In the genomic region with DNA sequence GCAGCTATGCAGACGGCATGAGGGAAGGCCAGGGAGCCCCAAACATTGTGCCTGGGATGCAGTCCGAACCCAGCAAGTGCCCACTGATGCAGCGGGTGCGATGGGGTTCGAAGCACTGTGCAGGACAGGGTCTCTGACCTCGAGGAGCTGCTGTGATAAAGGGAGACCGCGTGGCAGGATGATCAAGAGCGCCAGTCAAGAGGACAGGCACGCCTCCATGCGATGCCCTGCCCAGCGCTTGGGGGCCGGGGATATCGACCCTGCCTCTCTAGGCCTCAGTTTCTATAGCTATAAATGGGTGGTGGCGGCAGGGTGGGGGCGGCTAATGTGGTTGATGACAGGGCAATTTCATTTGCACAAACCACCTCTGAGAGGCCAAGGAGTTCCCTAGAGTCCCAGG, we compare ENCODE assay signal across 17 cellular contexts.
DNase-seq lines count a peak whose midpoint lies in the region; ATAC-seq and TF ChIP-seq lines count a peak whose summit lies in the region.
"Had no signal": no experiment of that assay in that cellular context is flagged by ENCODE, and none has a peak within 500 bp of the region (broad histone marks: within the 10 kb centered on the region; RNA-seq: fewer than 3 reads in every experiment).

No MANE protein-coding gene starts in this region.

- H3K56ac ChIP-seq in IMR-90 (ENCODE audit: extremely low read depth, insufficient read depth, low read length), result no peak overlapping the region

- no peaks in the 10 kb centered on the region for H3K79me2 ChIP-seq in neural progenitor cell (ENCODE audit: low read depth)

- no peaks in the 10 kb centered on the region for H3K9me3 ChIP-seq in IMR-90 (ENCODE audit: control insufficient read depth, insufficient read depth, low read length)
- no peaks in the 10 kb centered on the region for H3K9me3 ChIP-seq in neural progenitor cell (ENCODE audit: low read depth)
- no peaks in the 10 kb centered on the region for H3K9me3 ChIP-seq in upper lobe of right lung
- no peaks in the 10 kb centered on the region for H3K9me3 ChIP-seq in prostate gland
- H3K9me3 ChIP-seq: HAP-1 had no signal

- H3F3A ChIP-seq in neural progenitor cell (ENCODE audit: low read depth), result no peaks in the 10 kb centered on the region

- peaks cover 12% of the 10 kb centered on the region for H3K36me3 Mint-ChIP-seq in neural progenitor cell
- H3K36me3 Mint-ChIP-seq: CD4-positive, alpha-beta memory T cell had no signal

- peaks cover 20% of the 10 kb centered on the region for H3K27me3 ChIP-seq in IMR-90 (ENCODE audit: control insufficient read depth, insufficient read depth, low read length)
- H3K27me3 ChIP-seq in neural progenitor cell, result no peaks in the 10 kb centered on the region
- H3K27me3 ChIP-seq in upper lobe of right lung, result peaks cover 8% of the 10 kb centered on the region
- H3K27me3 ChIP-seq in prostate gland (replicated peaks; ENCODE audit: insufficient read depth), result peaks cover 7% of the 10 kb centered on the region

- H3K4ac ChIP-seq in IMR-90 (ENCODE audit: low read depth, low read length), result no peak overlapping the region

- BruUV-seq in IMR-90 (replicated peaks; lab: Mats Ljungman, UMichigan), result no TSS peak

- H3K4me2 ChIP-seq in IMR-90 (ENCODE audit: low read depth, low read length), result no peak overlapping the region
- no peak overlapping the region for H3K4me2 ChIP-seq in neural progenitor cell

- no peak for ATAC-seq in IMR-90 (ENCODE audit: low read depth)
- no peak for ATAC-seq in upper lobe of right lung
- ATAC-seq in GM18909 (IDR thresholded peaks at IDR 0.05; ENCODE audit: poor library complexity, unreplicated experiment), result no peak

- H2BK20ac ChIP-seq in IMR-90 (ENCODE audit: low read depth, low read length), result no peak overlapping the region

- H2BK15ac ChIP-seq in IMR-90 (ENCODE audit: low read depth, low read length), result no peak overlapping the region

- H3K9ac ChIP-seq in IMR-90 (ENCODE audit: low read depth, low read length) (no peak overlapping the region), neural progenitor cell (no peak overlapping the region)
- H3K9ac ChIP-seq: GM23248 had no signal

- H4K91ac ChIP-seq in IMR-90 (ENCODE audit: insufficient read depth, low read depth, low read length), result no peak overlapping the region

- H3K18ac ChIP-seq in IMR-90 (ENCODE audit: low read depth, low read length), result no peak overlapping the region

- H4K20me1 ChIP-seq in IMR-90 (ENCODE audit: insufficient read depth, low read length), result no peaks in the 10 kb centered on the region
- H4K20me1 ChIP-seq in neural progenitor cell (ENCODE audit: low read depth), result no peaks in the 10 kb centered on the region

- 36% methylated on average over 2 of the region's 16 CpGs; no CpG with 5 or more reads in 1 of the 2 experiments for WGBS in IMR-90 (ENCODE audit: extremely low coverage in 2 of 2, insufficient read length in 1 of 2), 2 experiments
- WGBS in prostate gland, result 86% methylated on average over 16 of the region's 16 CpGs

- peak overlapping the region; percentile 50 for H2AK9ac ChIP-seq in IMR-90 (replicated peaks; ENCODE audit: low read depth, low read length, poor library complexity)

- DNase-seq in IMR-90 (no peak), RPMI8226 (peak; percentile 39), neural progenitor cell (ENCODE audit: low spot score) (no peak), upper lobe of right lung (peak; percentile 45), amniotic stem cell (lab: John Stamatoyannopoulos, UW) (no peak), prostate gland (ENCODE audit: low spot score) (no peak)
- DNase-seq: C1 segment of cervical spinal cord; Calu3; CD4-positive, alpha-beta memory T cell; COR-L47; DMS53; DMS79 treated with DMSO at 0.1 percent for 48 hours; GF-D8; GM23248; HFFc6 had no signal

- H2AFZ ChIP-seq in IMR-90 (replicated peaks; ENCODE audit: low read length, poor library complexity) (no peak overlapping the region), neural progenitor cell (replicated peaks) (no peak overlapping the region)
- H2AFZ ChIP-seq: GM23248 had no signal

- no peak overlapping the region for H2BK5ac ChIP-seq in IMR-90 (ENCODE audit: low read depth, low read length, poor library complexity, severe bottlenecking)

- H2BK120ac ChIP-seq in IMR-90 (ENCODE audit: low read depth, low read length), result no peak overlapping the region

- in situ Hi-C loops in IMR-90 (cut with MboI; ENCODE audit: low sequenced_read_pairs), result no loop called here

- TF ChIP-seq POLR2A in IMR-90 (IDR thresholded peaks at IDR 0.05; ENCODE audit: low read depth, low read length), result no peak
- no peak for TF ChIP-seq POLR2A in prostate gland (IDR thresholded peaks at IDR 0.05)

- intact Hi-C loops in IMR-90 (cut with micrococcal nuclease) (no loop called here), upper lobe of right lung (cut with DNase I) (no loop called here), prostate gland (cut with DNase I) (no loop called here)

- no peak overlapping the region for H3K4me3 Mint-ChIP-seq in neural progenitor cell
- H3K4me3 Mint-ChIP-seq: CD4-positive, alpha-beta memory T cell; HFFc6 had no signal

- no peaks in the 10 kb centered on the region for H3K79me1 ChIP-seq in IMR-90 (ENCODE audit: low read depth in 1 of 2, low read length in 2 of 2)

- H2AK5ac ChIP-seq in IMR-90 (ENCODE audit: low read depth, low read length), result no peak overlapping the region

- peaks cover 16% of the 10 kb centered on the region for H3K27me3 Mint-ChIP-seq in neural progenitor cell (ENCODE audit: insufficient read depth, low read depth)

- H3K36me3 ChIP-seq in IMR-90 (ENCODE audit: control insufficient read depth, insufficient read depth, low read length) (no peaks in the 10 kb centered on the region), neural progenitor cell (no peaks in the 10 kb centered on the region), upper lobe of right lung (no peaks in the 10 kb centered on the region), prostate gland (no peaks in the 10 kb centered on the region)
- H3K36me3 ChIP-seq: HAP-1 had no signal

- H3K27ac ChIP-seq in IMR-90 (ENCODE audit: insufficient read depth, low read length) (no peak overlapping the region), neural progenitor cell (no peak overlapping the region), upper lobe of right lung (no peak overlapping the region), prostate gland (no peak overlapping the region)
- H3K27ac ChIP-seq: GM23248 had no signal

- H3K23ac ChIP-seq in IMR-90 (ENCODE audit: low read depth, low read length), result no peak overlapping the region

- TF ChIP-seq RAD21 in IMR-90 (IDR thresholded peaks at IDR 0.05; ENCODE audit: low read length), result no peak

- H3K4me1 ChIP-seq in IMR-90 (ENCODE audit: control insufficient read depth, insufficient read depth, low read length) (0 out of 2 replicates have a peak, but pooled peaks cover 2% of the 10 kb centered on the region), neural progenitor cell (peaks cover 12% of the 10 kb centered on the region), upper lobe of right lung (no peaks in the 10 kb centered on the region), prostate gland (replicated peaks) (no peaks in the 10 kb centered on the region)
- H3K4me1 ChIP-seq: HAP-1 had no signal

- H3K9me1 ChIP-seq in IMR-90 (ENCODE audit: insufficient read depth, low read length), result no peaks in the 10 kb centered on the region

- no peak overlapping the region for H4K5ac ChIP-seq in IMR-90 (ENCODE audit: low read depth, low read length)

- TF ChIP-seq CTCF in IMR-90 (conservative IDR thresholded peaks at IDR 0.05; ENCODE audit: low read depth, low read length) (no peak), neural progenitor cell (IDR thresholded peaks at IDR 0.05) (no peak), upper lobe of right lung (IDR thresholded peaks at IDR 0.05) (no peak), prostate gland (IDR thresholded peaks at IDR 0.05) (no peak)

- H3K9me3 Mint-ChIP-seq in neural progenitor cell, result peaks cover 31% of the 10 kb centered on the region

- no peak overlapping the region for H4K8ac ChIP-seq in IMR-90 (ENCODE audit: low read depth in 2 of 2, low read length in 2 of 2)

- CTCF ChIA-PET in IMR-90 (lab: Yijun Ruan, JAX), result interaction anchor here (1.4 kb wide), 1 partner anchor 10 kb away, joined by 3 read pairs; no protein-coding TSS in a partner anchor

- H3K4me1 Mint-ChIP-seq in neural progenitor cell, result peaks cover 22% of the 10 kb centered on the region
- H3K4me1 Mint-ChIP-seq: CD4-positive, alpha-beta memory T cell had no signal

- peak overlapping the region; percentile 79 for H3K27ac Mint-ChIP-seq in neural progenitor cell
- H3K27ac Mint-ChIP-seq: CD4-positive, alpha-beta memory T cell; HFFc6 had no signal

- dilution Hi-C loops in IMR-90 (cut with HindIII; ENCODE audit: low sequenced_read_pairs, unreplicated experiment), result no loop called here

- POLR2A ChIA-PET in IMR-90 (lab: Charles Lee; ENCODE audit: unreplicated experiment), result no interaction called here

- H3K14ac ChIP-seq in IMR-90 (replicated peaks; ENCODE audit: low read depth, low read length), result no peak overlapping the region

- H3K4me3 ChIP-seq in IMR-90 (ENCODE audit: insufficient read depth, low read depth, low read length) (no peak overlapping the region), neural progenitor cell (no peak overlapping the region), upper lobe of right lung (no peak overlapping the region), prostate gland (no peak overlapping the region)
- H3K4me3 ChIP-seq: GM23248, HAP-1 had no signal

TF ChIP-seq in IMR-90, 13 proteins besides CTCF, POLR2A, EP300 and RAD21 (continues in another document):
- TF ChIP-seq SMC3 (IDR thresholded peaks at IDR 0.05; ENCODE audit: low read depth, low read length) (no peak), MAFK (IDR thresholded peaks at IDR 0.05; ENCODE audit: low read depth, low read length) (no peak), NFE2L2 (IDR thresholded peaks at IDR 0.05; ENCODE audit: low read depth, low read length) (no peak), FOS (IDR thresholded peaks at IDR 0.05; ENCODE audit: low read depth, low read length) (no peak), CHD1 (IDR thresholded peaks at IDR 0.05; ENCODE audit: low read depth, low read length) (no peak), CEBPB (IDR thresholded peaks at IDR 0.05; ENCODE audit: low read depth, low read length) (no peak), MXI1 (IDR thresholded peaks at IDR 0.05; ENCODE audit: borderline replicate concordance, low read depth, low read length) (no peak), RCOR1 (IDR thresholded peaks at IDR 0.05; ENCODE audit: insufficient replicate concordance, low read length) (no peak), BHLHE40 (IDR thresholded peaks at IDR 0.05; ENCODE audit: low read depth, low read length) (no peak), USF2 (IDR thresholded peaks at IDR 0.05; ENCODE audit: low read depth, low read length) (no peak)

Comparison
In these comparisons a context has a peak if more than half of its experiments do, and no peak if none do; other contexts are left out.
1. DNase-seq: peak in RPMI8226 (single experiment) and upper lobe of right lung (single experiment); none in IMR-90 (single experiment), neural progenitor cell (single experiment), amniotic stem cell (single experiment) and prostate gland (single experiment).